34 cellular contexts compared by ENCODE assay signal in genomic region chr14:98393527-98393926, GRCh38.
"Had no signal": no experiment of that assay in that cellular context is flagged by ENCODE, and none has a peak within 500 bp of the region (broad histone marks: within the 10 kb centered on the region; RNA-seq: fewer than 3 reads in every experiment).

No MANE protein-coding gene starts in this region.

- H3K36me3 ChIP-seq: MG63 had no signal

- H3K4me3 ChIP-seq: MG63 had no signal

- H3K4me2 ChIP-seq: KMS-11 had no signal

- H3K27ac ChIP-seq: KMS-11 had no signal

- DNase-seq: Karpas-422, Kasumi-1, MG63, MM.1S, MV-4-11, NCI-H1048, NCI-H1092, NCI-H1092 treated with DMSO at 0.1 percent for 48 hours, NCI-H1105, NCI-H1105 treated with DMSO at 0.1 percent for 48 hours, NCI-H1417, NCI-H1417 treated with DMSO at 0.1 percent for 48 hours, NCI-H1436, NCI-H1436 treated with DMSO at 0.1 percent for 48 hours, NCI-H146, NCI-H1694, NCI-H1694 treated with DMSO at 0.1 percent for 48 hours, NCI-H187, NCI-H187 treated with DMSO at 0.1 percent for 48 hours, NCI-H1930, NCI-H2029, NCI-H2029 treated with DMSO at 0.1 percent for 48 hours, NCI-H2081, NCI-H2081 treated with DMSO at 0.1 percent for 48 hours, NCI-H2107, NCI-H2171, NCI-H2171 treated with DMSO at 0.1 percent for 48 hours, NCI-H226, NCI-H345, NCI-H446, NCI-H446 treated with DMSO at 0.1 percent for 48 hours, NCI-H510A, NCI-H510A treated with DMSO at 0.1 percent for 48 hours had no signal

- H3K9ac ChIP-seq: KMS-11 had no signal

- H3K9me3 ChIP-seq: MG63 had no signal

- H3K27me3 ChIP-seq: MG63 had no signal
